8 cellular contexts compared by ENCODE assay signal in the genomic region with DNA sequence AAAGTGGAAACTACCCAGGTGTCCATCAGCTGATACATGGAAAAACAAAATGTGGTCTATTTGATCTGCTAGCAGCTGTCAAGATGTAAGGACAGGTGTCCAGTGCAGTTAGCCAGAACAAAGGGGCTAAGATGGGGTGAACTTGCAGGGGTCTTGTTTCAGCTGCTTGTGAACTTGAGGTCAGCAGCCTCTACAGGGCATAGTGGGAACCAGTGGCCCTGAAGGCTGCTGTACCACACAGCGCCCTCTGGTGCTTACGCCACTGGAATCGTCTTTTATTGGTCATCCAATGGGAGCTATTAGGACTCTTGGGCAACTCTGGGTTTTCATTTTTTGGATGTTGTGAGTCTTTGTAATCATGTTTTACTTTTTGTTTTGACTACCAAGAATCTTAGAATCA.
DNase-seq lines count a peak whose midpoint lies in the region; ATAC-seq and TF ChIP-seq lines count a peak whose summit lies in the region.

No MANE protein-coding gene starts in this region.

- H3K27me3 ChIP-seq in GM23338 (ENCODE audit: insufficient read depth): no peaks in the 10 kb centered on the region
- H3K27me3 ChIP-seq in CD8-positive, alpha-beta T cell (ENCODE audit: insufficient read depth, low read length): no peaks in the 10 kb centered on the region

- CTCF ChIA-PET in CD8-positive, alpha-beta T cell (lab: Charles Lee): interaction anchor here (0.5 to 1.2 kb wide), 3 partner anchors 9 to 135 kb away, joined by 3 read pairs; no protein-coding TSS in a partner anchor

- no peak overlapping the region for H2AFZ ChIP-seq in GM23338

- ATAC-seq in GM23338 (peak; percentile 85), SK-N-SH treated with all-trans-retinoic acid at 6 μM for 48 hours (0 out of 3 replicates have a peak, but pooled peaks have one; percentile 36), HG03565 (IDR thresholded peaks at IDR 0.05; ENCODE audit: unreplicated experiment) (no peak), HG03469 (IDR thresholded peaks at IDR 0.05; ENCODE audit: unreplicated experiment) (no peak)
- ATAC-seq in stimulated activated memory B cell treated with anti-CD40 and anti-IgM and Interleukin-4, amounts not matched to agents 10 μg/mL and 1 μg/mL and 100 μg/mL, for 72 hours: peak; percentile 10
- no peak for ATAC-seq in CD8-positive, alpha-beta T cell

- no peak overlapping the region for H3K4me3 Mint-ChIP-seq in GM23338
- H3K4me3 Mint-ChIP-seq in stimulated activated memory B cell treated with anti-CD40 and anti-IgM and Interleukin-4, amounts not matched to agents 10 μg/mL and 1 μg/mL and 100 μg/mL, for 72 hours: no peak overlapping the region
- no peak overlapping the region for H3K4me3 Mint-ChIP-seq in CD8-positive, alpha-beta T cell

- no peak overlapping the region for H3K27ac Mint-ChIP-seq in GM23338
- peak overlapping the region; percentile 90 for H3K27ac Mint-ChIP-seq in stimulated activated memory B cell treated with anti-CD40 and anti-IgM and Interleukin-4, amounts not matched to agents 10 μg/mL and 1 μg/mL and 100 μg/mL, for 72 hours
- no peak overlapping the region for H3K27ac Mint-ChIP-seq in CD8-positive, alpha-beta T cell

- no peaks in the 10 kb centered on the region for H4K20me1 ChIP-seq in GM23338 (replicated peaks; ENCODE audit: insufficient read depth)

- no peaks in the 10 kb centered on the region for H3K79me2 ChIP-seq in GM23338 (replicated peaks; ENCODE audit: insufficient read depth)

- no peaks in the 10 kb centered on the region for H3K9me3 Mint-ChIP-seq in GM23338
- H3K9me3 Mint-ChIP-seq in stimulated activated memory B cell treated with anti-CD40 and anti-IgM and Interleukin-4, amounts not matched to agents 10 μg/mL and 1 μg/mL and 100 μg/mL, for 72 hours: no peaks in the 10 kb centered on the region
- H3K9me3 Mint-ChIP-seq in CD8-positive, alpha-beta T cell: no peaks in the 10 kb centered on the region

- H3K4me3 ChIP-seq in GM23338: no peak overlapping the region
- H3K4me3 ChIP-seq in fibroblast of villous mesenchyme (ENCODE audit: low read depth, low read length): no peak overlapping the region
- no peak overlapping the region for H3K4me3 ChIP-seq in CD8-positive, alpha-beta T cell (ENCODE audit: low read depth, low read length)

- no peaks in the 10 kb centered on the region for H3F3A ChIP-seq in GM23338 (replicated peaks; ENCODE audit: low read depth)

- TF ChIP-seq CTCF in GM23338 (conservative IDR thresholded peaks at IDR 0.05; ENCODE audit: low read depth in 2 of 2): peak; percentile 93 to 94
- TF ChIP-seq CTCF in fibroblast of villous mesenchyme (IDR thresholded peaks at IDR 0.05; ENCODE audit: insufficient read depth, low read depth, low read length): peak; percentile 56
- TF ChIP-seq CTCF in CD8-positive, alpha-beta T cell (IDR thresholded peaks at IDR 0.05): no peak

- peaks cover 9% of the 10 kb centered on the region for H3K27me3 Mint-ChIP-seq in GM23338 (ENCODE audit: insufficient read depth, low read depth, poor library complexity)
- H3K27me3 Mint-ChIP-seq in stimulated activated memory B cell treated with anti-CD40 and anti-IgM and Interleukin-4, amounts not matched to agents 10 μg/mL and 1 μg/mL and 100 μg/mL, for 72 hours: no peaks in the 10 kb centered on the region
- H3K27me3 Mint-ChIP-seq in CD8-positive, alpha-beta T cell (ENCODE audit: low read depth): peaks cover 8% of the 10 kb centered on the region

- H3K36me3 Mint-ChIP-seq in GM23338 (ENCODE audit: low read depth): no peaks in the 10 kb centered on the region
- H3K36me3 Mint-ChIP-seq in stimulated activated memory B cell treated with anti-CD40 and anti-IgM and Interleukin-4, amounts not matched to agents 10 μg/mL and 1 μg/mL and 100 μg/mL, for 72 hours: peaks cover 19% of the 10 kb centered on the region
- no peaks in the 10 kb centered on the region for H3K36me3 Mint-ChIP-seq in CD8-positive, alpha-beta T cell

- POLR2A ChIA-PET in CD8-positive, alpha-beta T cell (lab: Charles Lee): no interaction called here

- no peaks in the 10 kb centered on the region for H3K9me3 ChIP-seq in CD8-positive, alpha-beta T cell (ENCODE audit: low read length)

- DNase-seq in ACHN (peak; percentile 47), GM23338 (ENCODE audit: low spot score) (peak; percentile 89), fibroblast of villous mesenchyme (ENCODE audit: low read depth) (peak; percentile 51)
- DNase-seq in CD8-positive, alpha-beta T cell: no peak

- peaks cover 14% of the 10 kb centered on the region for H3K4me1 Mint-ChIP-seq in GM23338
- peaks cover 82% of the 10 kb centered on the region for H3K4me1 Mint-ChIP-seq in stimulated activated memory B cell treated with anti-CD40 and anti-IgM and Interleukin-4, amounts not matched to agents 10 μg/mL and 1 μg/mL and 100 μg/mL, for 72 hours
- peaks cover 7% of the 10 kb centered on the region for H3K4me1 Mint-ChIP-seq in CD8-positive, alpha-beta T cell (ENCODE audit: low read depth)

- no peak overlapping the region for H3K4me2 ChIP-seq in GM23338

- H3K4me1 ChIP-seq in GM23338 (ENCODE audit: insufficient read depth): peaks cover 7% of the 10 kb centered on the region
- H3K4me1 ChIP-seq in CD8-positive, alpha-beta T cell (ENCODE audit: insufficient read depth, low read length): no peaks in the 10 kb centered on the region

- H3K27ac ChIP-seq in GM23338 (ENCODE audit: low read depth): no peak overlapping the region
- no peak overlapping the region for H3K27ac ChIP-seq in CD8-positive, alpha-beta T cell (ENCODE audit: low read depth, low read length)

- H3K9me2 ChIP-seq in GM23338 (ENCODE audit: insufficient read depth): no peaks in the 10 kb centered on the region

- intact Hi-C loops in CD8-positive, alpha-beta T cell (cut with DNase I, micrococcal nuclease): no loop called here

- in situ Hi-C loops in ACHN (cut with HindIII; ENCODE audit: low pct_ligation_motif_present, low pct_unique_long_range_greater_than_20kb, low sequenced_read_pairs): no loop called here

- no peaks in the 10 kb centered on the region for H3K36me3 ChIP-seq in GM23338 (ENCODE audit: insufficient read depth)
- no peaks in the 10 kb centered on the region for H3K36me3 ChIP-seq in CD8-positive, alpha-beta T cell (ENCODE audit: insufficient read depth, low read length)

TF ChIP-seq in GM23338, 12 proteins besides CTCF, POLR2A, EP300 and RAD21:
- TF ChIP-seq NANOG (IDR thresholded peaks at IDR 0.05; ENCODE audit: borderline replicate concordance) (no peak), CREB1 (CRISPR knock-in tag; IDR thresholded peaks at IDR 0.05; ENCODE audit: low read depth) (0 out of 2 replicates have a peak, but pooled peaks have one; percentile 3), POLR2AphosphoS5 (IDR thresholded peaks at IDR 0.05; ENCODE audit: low read depth) (no peak)

TF ChIP-seq in SK-N-SH treated with all-trans-retinoic acid at 6 μM for 48 hours, 23 proteins besides CTCF, POLR2A, EP300 and RAD21:
- TF ChIP-seq ZC3H10 (CRISPR knock-in tag; IDR thresholded peaks at IDR 0.05) (no peak), OSR1 (CRISPR knock-in tag; IDR thresholded peaks at IDR 0.05) (no peak), ZFP3 (CRISPR knock-in tag; IDR thresholded peaks at IDR 0.05) (no peak), TOX (CRISPR knock-in tag; IDR thresholded peaks at IDR 0.05; ENCODE audit: borderline replicate concordance) (no peak), ZFP30 (CRISPR knock-in tag; IDR thresholded peaks at IDR 0.05) (no peak), ZNF70 (CRISPR knock-in tag; IDR thresholded peaks at IDR 0.05) (no peak), ESRRG (CRISPR knock-in tag; IDR thresholded peaks at IDR 0.05) (no peak), SNAI2 (CRISPR knock-in tag; IDR thresholded peaks at IDR 0.05) (no peak), CSDC2 (CRISPR knock-in tag; IDR thresholded peaks at IDR 0.05) (no peak), PPARA (CRISPR knock-in tag; IDR thresholded peaks at IDR 0.05; ENCODE audit: borderline replicate concordance) (no peak), ISL1 (CRISPR knock-in tag; IDR thresholded peaks at IDR 0.05) (no peak), ARNTL (CRISPR knock-in tag; IDR thresholded peaks at IDR 0.05; ENCODE audit: borderline replicate concordance, low read depth) (no peak), ZNF8 (CRISPR knock-in tag; IDR thresholded peaks at IDR 0.05) (no peak), BACH2 (CRISPR knock-in tag; IDR thresholded peaks at IDR 0.05; ENCODE audit: borderline replicate concordance) (no peak), TCF4 (CRISPR knock-in tag; IDR thresholded peaks at IDR 0.05; ENCODE audit: borderline replicate concordance) (no peak), ZNF565 (CRISPR knock-in tag; conservative IDR thresholded peaks at IDR 0.05; ENCODE audit: low read depth) (no peak)
- TF ChIP-seq, protein P1, sequence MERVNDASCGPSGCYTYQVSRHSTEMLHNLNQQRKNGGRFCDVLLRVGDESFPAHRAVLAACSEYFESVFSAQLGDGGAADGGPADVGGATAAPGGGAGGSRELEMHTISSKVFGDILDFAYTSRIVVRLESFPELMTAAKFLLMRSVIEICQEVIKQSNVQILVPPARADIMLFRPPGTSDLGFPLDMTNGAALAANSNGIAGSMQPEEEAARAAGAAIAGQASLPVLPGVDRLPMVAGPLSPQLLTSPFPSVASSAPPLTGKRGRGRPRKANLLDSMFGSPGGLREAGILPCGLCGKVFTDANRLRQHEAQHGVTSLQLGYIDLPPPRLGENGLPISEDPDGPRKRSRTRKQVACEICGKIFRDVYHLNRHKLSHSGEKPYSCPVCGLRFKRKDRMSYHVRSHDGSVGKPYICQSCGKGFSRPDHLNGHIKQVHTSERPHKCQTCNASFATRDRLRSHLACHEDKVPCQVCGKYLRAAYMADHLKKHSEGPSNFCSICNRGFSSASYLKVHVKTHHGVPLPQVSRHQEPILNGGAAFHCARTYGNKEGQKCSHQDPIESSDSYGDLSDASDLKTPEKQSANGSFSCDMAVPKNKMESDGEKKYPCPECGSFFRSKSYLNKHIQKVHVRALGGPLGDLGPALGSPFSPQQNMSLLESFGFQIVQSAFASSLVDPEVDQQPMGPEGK (CRISPR knock-in tag; IDR thresholded peaks at IDR 0.05; ENCODE audit: borderline replicate concordance): no peak
- TF ChIP-seq, protein P2, sequence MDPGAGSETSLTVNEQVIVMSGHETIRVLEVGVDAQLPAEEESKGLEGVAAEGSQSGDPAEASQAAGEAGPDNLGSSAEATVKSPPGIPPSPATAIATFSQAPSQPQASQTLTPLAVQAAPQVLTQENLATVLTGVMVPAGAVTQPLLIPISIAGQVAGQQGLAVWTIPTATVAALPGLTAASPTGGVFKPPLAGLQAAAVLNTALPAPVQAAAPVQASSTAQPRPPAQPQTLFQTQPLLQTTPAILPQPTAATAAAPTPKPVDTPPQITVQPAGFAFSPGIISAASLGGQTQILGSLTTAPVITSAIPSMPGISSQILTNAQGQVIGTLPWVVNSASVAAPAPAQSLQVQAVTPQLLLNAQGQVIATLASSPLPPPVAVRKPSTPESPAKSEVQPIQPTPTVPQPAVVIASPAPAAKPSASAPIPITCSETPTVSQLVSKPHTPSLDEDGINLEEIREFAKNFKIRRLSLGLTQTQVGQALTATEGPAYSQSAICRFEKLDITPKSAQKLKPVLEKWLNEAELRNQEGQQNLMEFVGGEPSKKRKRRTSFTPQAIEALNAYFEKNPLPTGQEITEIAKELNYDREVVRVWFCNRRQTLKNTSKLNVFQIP (CRISPR knock-in tag; IDR thresholded peaks at IDR 0.05; ENCODE audit: borderline replicate concordance, low read depth): no peak

Comparison
In these comparisons a context has a peak if more than half of its experiments do, and no peak if none do; other contexts are left out.
1. DNase-seq: peak in ACHN (single experiment), GM23338 (single experiment) and fibroblast of villous mesenchyme (single experiment); none in CD8-positive, alpha-beta T cell (0 of 7).
2. ATAC-seq: peak in GM23338 (single experiment), SK-N-SH treated with all-trans-retinoic acid at 6 μM for 48 hours (single experiment) and stimulated activated memory B cell treated with anti-CD40 and anti-IgM and Interleukin-4, amounts not matched to agents 10 μg/mL and 1 μg/mL and 100 μg/mL, for 72 hours (single experiment); none in HG03565 (single experiment), CD8-positive, alpha-beta T cell (single experiment) and HG03469 (single experiment).